In genomic region chr9:114735732-114736131, GRCh38 we compare ENCODE assay signal across 12 cellular contexts. TPM values are rescaled to one million over a fixed set of nuclear protein-coding genes. Genes with fewer than 3 reads are reported as not detected.
DNase-seq lines count a peak whose midpoint lies in the region; ATAC-seq and TF ChIP-seq lines count a peak whose summit lies in the region.
"Had no signal": no experiment of that assay in that cellular context is flagged by ENCODE, and none has a peak within 500 bp of the region (broad histone marks: within the 10 kb centered on the region; RNA-seq: fewer than 3 reads in every experiment).

No MANE protein-coding gene starts in this region.

- no peak overlapping the region for H3K4me3 ChIP-seq in CD8-positive, alpha-beta T cell (ENCODE audit: low read depth, low read length)
- H3K4me3 ChIP-seq in H7 (ENCODE audit: insufficient read depth, low read depth, low read length), result no peak overlapping the region

- no peaks in the 10 kb centered on the region for H3K27me3 Mint-ChIP-seq in CD8-positive, alpha-beta T cell (ENCODE audit: low read depth)
- H3K27me3 Mint-ChIP-seq in HFFc6 (ENCODE audit: insufficient read depth), result peaks cover 4% of the 10 kb centered on the region; the same call in 1 of the 2 replicates
- no peaks in the 10 kb centered on the region for H3K27me3 Mint-ChIP-seq in activated naive CD8-positive, alpha-beta T cell
- peaks cover 0 to 3% (median 1%) of the 10 kb centered on the region in 3 donors for H3K27me3 Mint-ChIP-seq in immature natural killer cell (ENCODE audit: low read depth in 3 of 3)

- H3K9me3 ChIP-seq in CD8-positive, alpha-beta T cell (ENCODE audit: low read length), result no peaks in the 10 kb centered on the region

- no peaks in the 10 kb centered on the region for H3K9me3 Mint-ChIP-seq in CD8-positive, alpha-beta T cell
- no peaks in the 10 kb centered on the region for H3K9me3 Mint-ChIP-seq in HFFc6
- H3K9me3 Mint-ChIP-seq in activated naive CD8-positive, alpha-beta T cell (ENCODE audit: low read depth), result no peaks in the 10 kb centered on the region
- H3K9me3 Mint-ChIP-seq in immature natural killer cell, result peaks cover 0 to 2% (median 0%) of the 10 kb centered on the region in 6 donors

- POLR2A ChIA-PET in CD8-positive, alpha-beta T cell (lab: Charles Lee), result interaction anchor here (1.4 kb wide), 2 partner anchors 171 to 279 kb away, joined by 3 read pairs; no protein-coding TSS in a partner anchor

- peak overlapping the region; percentile 26 for H3K4me3 Mint-ChIP-seq in CD8-positive, alpha-beta T cell
- H3K4me3 Mint-ChIP-seq in HFFc6 (no peak overlapping the region), immature natural killer cell (peak overlapping the region in 4 of 5 donors; percentile 33 to 74 (median 67))
- H3K4me3 Mint-ChIP-seq in activated naive CD8-positive, alpha-beta T cell, result no peak overlapping the region

- no peaks in the 10 kb centered on the region for H3K27me3 ChIP-seq in CD8-positive, alpha-beta T cell (ENCODE audit: insufficient read depth, low read length)
- H3K27me3 ChIP-seq in H7 (ENCODE audit: control insufficient read depth, insufficient read depth, low read length), result no peaks in the 10 kb centered on the region
- H3K27me3 ChIP-seq: brain microvascular endothelial cell had no signal

- no peaks in the 10 kb centered on the region for H3K36me3 ChIP-seq in CD8-positive, alpha-beta T cell (ENCODE audit: insufficient read depth, low read length)
- no peaks in the 10 kb centered on the region for H3K36me3 ChIP-seq in H7 (replicated peaks; ENCODE audit: control insufficient read depth, insufficient read depth, low read length)
- H3K36me3 ChIP-seq: brain microvascular endothelial cell had no signal

- CTCF ChIA-PET in CD8-positive, alpha-beta T cell (lab: Charles Lee), result interaction anchor here (0.8 to 10.2 kb wide), 7 partner anchors 20 to 330 kb away, joined by 3 to 185 read pairs (median 27); partner anchors contain the start of gene TEX48

- peaks cover 25% of the 10 kb centered on the region for H3K4me1 ChIP-seq in CD8-positive, alpha-beta T cell (ENCODE audit: insufficient read depth, low read length)

- peak overlapping the region; percentile 43 for H3K27ac Mint-ChIP-seq in CD8-positive, alpha-beta T cell
- no peak overlapping the region for H3K27ac Mint-ChIP-seq in HFFc6
- H3K27ac Mint-ChIP-seq in activated naive CD8-positive, alpha-beta T cell, result peak overlapping the region; percentile 96
- H3K27ac Mint-ChIP-seq in immature natural killer cell, result peak overlapping the region; percentile 46 to 92 (median 64)

- ATAC-seq in CD8-positive, alpha-beta T cell, result peak; percentile 34
- no peak for ATAC-seq in esophagus mucosa
- ATAC-seq: Right ventricle myocardium inferior had no signal

- DNase-seq in CD8-positive, alpha-beta T cell, result no peak
- DNase-seq in HFFc6, result peak; percentile 12
- DNase-seq in immature natural killer cell, result no peak
- DNase-seq in H7, result no peak
- DNase-seq in GOT3 (lab: John Stamatoyannopoulos, UW), result no peak
- DNase-seq: brain microvascular endothelial cell, NCI-H1092 treated with DMSO at 0.1 percent for 48 hours, NCI-H446 treated with DMSO at 0.1 percent for 48 hours had no signal

- H3K36me3 Mint-ChIP-seq in CD8-positive, alpha-beta T cell, result no peaks in the 10 kb centered on the region
- H3K36me3 Mint-ChIP-seq in HFFc6 (ENCODE audit: low read depth), result no peaks in the 10 kb centered on the region
- no peaks in the 10 kb centered on the region for H3K36me3 Mint-ChIP-seq in activated naive CD8-positive, alpha-beta T cell
- H3K36me3 Mint-ChIP-seq in immature natural killer cell, result no peaks in the 10 kb centered on the region

- intact Hi-C loops in CD8-positive, alpha-beta T cell (cut with DNase I, micrococcal nuclease), result loop anchor here in 1 of 2 experiments (5.0 kb wide), 1 partner anchor 328 kb away; no protein-coding TSS in a partner anchor

- no peak overlapping the region for H3K27ac ChIP-seq in CD8-positive, alpha-beta T cell (ENCODE audit: low read depth, low read length)
- H3K27ac ChIP-seq: brain microvascular endothelial cell had no signal

- H3K4me1 Mint-ChIP-seq in CD8-positive, alpha-beta T cell (ENCODE audit: low read depth), result peaks cover 40% of the 10 kb centered on the region
- H3K4me1 Mint-ChIP-seq in HFFc6 (ENCODE audit: low read depth), result peaks cover 53% of the 10 kb centered on the region
- H3K4me1 Mint-ChIP-seq in activated naive CD8-positive, alpha-beta T cell (ENCODE audit: low read depth), result peaks cover 56% of the 10 kb centered on the region
- peaks cover 15 to 21% of the 10 kb centered on the region in 2 donors for H3K4me1 Mint-ChIP-seq in immature natural killer cell

- TF ChIP-seq CTCF in CD8-positive, alpha-beta T cell (IDR thresholded peaks at IDR 0.05), result no peak
- TF ChIP-seq CTCF in HFFc6 (IDR thresholded peaks at IDR 0.05), result no peak

RNA-seq across cellular contexts. Expression of gene TEX48, which starts 53.7 kb away (rescaled TPM):
- not detected for total RNA-seq in CD8-positive, alpha-beta T cell
- not detected for total RNA-seq in HFFc6 (2021; fragmentation: NEBNext Ultra II Directional; extraction: Animal tissue kit (Norgen Biotek cat#: 25700))
- polyA plus RNA-seq in immature natural killer cell, result not detected
- total RNA-seq in esophagus mucosa, result not detected
- not detected in 2 replicates for total RNA-seq in H7 (2014; rRNA removed; shearing (Covaris generic))
- total RNA-seq: lower leg skin, Right ventricle myocardium inferior had no signal

Comparison
In these comparisons a context has a peak if more than half of its experiments do, and no peak if none do; other contexts are left out.
1. H3K4me3 Mint-ChIP-seq: peak in CD8-positive, alpha-beta T cell (single experiment) and immature natural killer cell (4 of 5); none in HFFc6 (single experiment) and activated naive CD8-positive, alpha-beta T cell (single experiment).